13 cellular contexts compared by ENCODE assay signal in genomic region chr18:63180971-63181376, GRCh38.
DNase-seq lines count a peak whose midpoint lies in the region; ATAC-seq and TF ChIP-seq lines count a peak whose summit lies in the region.
"Had no signal": no experiment of that assay in that cellular context is flagged by ENCODE, and none has a peak within 500 bp of the region (broad histone marks: within the 10 kb centered on the region; RNA-seq: fewer than 3 reads in every experiment).

No MANE protein-coding gene starts in this region.

- intact Hi-C loops in activated CD4-positive, alpha-beta memory T cell treated with anti-CD3 and anti-CD28 coated beads for 36 hours (cut with micrococcal nuclease) = loop anchor here (1.0 kb wide), 3 partner anchors 19 to 32 kb away; no protein-coding TSS in a partner anchor

- CTCF ChIA-PET in GM10248 (lab: Yijun Ruan, JAX) = interaction anchor here (0.8 to 3.9 kb wide), 10 partner anchors 9 to 137 kb away, joined by 3 to 16 read pairs (median 4); partner anchors contain the start of gene BCL2
- CTCF ChIA-PET in activated CD4-positive, alpha-beta memory T cell treated with anti-CD3 and anti-CD28 coated beads for 36 hours (lab: Charles Lee) = interaction anchor here (1.5 to 1.9 kb wide), 6 partner anchors 16 to 136 kb away, joined by 3 to 8 read pairs (median 5); no protein-coding TSS in a partner anchor

- peaks cover 6% of the 10 kb centered on the region for H3K36me3 Mint-ChIP-seq in activated CD4-positive, alpha-beta memory T cell treated with anti-CD3 and anti-CD28 coated beads for 36 hours

- H3K27ac Mint-ChIP-seq in activated CD4-positive, alpha-beta memory T cell treated with anti-CD3 and anti-CD28 coated beads for 36 hours = peak overlapping the region; percentile 78
- H3K27ac Mint-ChIP-seq: type B pancreatic cell had no signal

- POLR2A ChIA-PET in GM10248 (lab: Yijun Ruan, JAX) = interaction anchor here (0.8 kb wide), 1 partner anchor 19 kb away, joined by 3 read pairs; no protein-coding TSS in a partner anchor
- POLR2A ChIA-PET in activated CD4-positive, alpha-beta memory T cell treated with anti-CD3 and anti-CD28 coated beads for 36 hours (lab: Charles Lee) = interaction anchor here (0.9 to 2.0 kb wide), 8 partner anchors 9 to 138 kb away, joined by 3 to 14 read pairs (median 4); partner anchors contain the start of gene BCL2

- no peaks in the 10 kb centered on the region for H3K27me3 Mint-ChIP-seq in activated CD4-positive, alpha-beta memory T cell treated with anti-CD3 and anti-CD28 coated beads for 36 hours
- H3K27me3 Mint-ChIP-seq: naive B cell, type B pancreatic cell had no signal

- H3K4me1 Mint-ChIP-seq in activated CD4-positive, alpha-beta memory T cell treated with anti-CD3 and anti-CD28 coated beads for 36 hours (ENCODE audit: low read depth) = peaks cover 81% of the 10 kb centered on the region

- TF ChIP-seq CTCF in GM10248 (IDR thresholded peaks at IDR 0.05; ENCODE audit: control extremely low read depth, extremely low read depth, low read depth, missing control alignments) = no peak

- DNase-seq in GM10248 (ENCODE audit: extremely low spot score) = peak; percentile 37
- peak; percentile 73 for DNase-seq in activated CD4-positive, alpha-beta memory T cell treated with anti-CD3 and anti-CD28 coated beads for 36 hours
- DNase-seq in HuH-7.5 (ENCODE audit: low spot score) = no peak
- DNase-seq in T1000 (lab: John Stamatoyannopoulos, UW) = no peak
- DNase-seq in retina = no peak
- DNase-seq: activated CD8-positive, alpha-beta memory T cell treated with anti-CD3 and anti-CD28 coated beads, Interleukin-2, amount 50 U/mL, for 48 hours; naive B cell; NCI-H1092 treated with DMSO at 0.1 percent for 48 hours had no signal

- H3K9me3 Mint-ChIP-seq in activated CD4-positive, alpha-beta memory T cell treated with anti-CD3 and anti-CD28 coated beads for 36 hours = no peaks in the 10 kb centered on the region
- H3K9me3 Mint-ChIP-seq: dendritic cell treated with granulocyte-macrophage colony-stimulating factor and Interleukin-4, amounts not matched to agents 40 ng/mL and 50 ng/mL, for 4 days; naive B cell had no signal

- ATAC-seq in GM19025 (IDR thresholded peaks at IDR 0.05; ENCODE audit: low read depth, unreplicated experiment) = peak; percentile 60
- peak; percentile 34 for ATAC-seq in HG02840 (IDR thresholded peaks at IDR 0.05; ENCODE audit: low FRiP score, unreplicated experiment)
- no peak for ATAC-seq in HG03521 (IDR thresholded peaks at IDR 0.05; ENCODE audit: unreplicated experiment)

- H3K4me3 Mint-ChIP-seq in activated CD4-positive, alpha-beta memory T cell treated with anti-CD3 and anti-CD28 coated beads for 36 hours = no peak overlapping the region
- H3K4me3 Mint-ChIP-seq: dendritic cell treated with granulocyte-macrophage colony-stimulating factor and Interleukin-4, amounts not matched to agents 40 ng/mL and 50 ng/mL, for 4 days; type B pancreatic cell had no signal

Comparison
In these comparisons a context has a peak if more than half of its experiments do, and no peak if none do; other contexts are left out.
1. DNase-seq: peak in GM10248 (single experiment) and activated CD4-positive, alpha-beta memory T cell treated with anti-CD3 and anti-CD28 coated beads for 36 hours (single experiment); none in HuH-7.5 (single experiment), T1000 (single experiment) and retina (single experiment).